ENCODE assay signal across 1 cellular context in genomic region chr17:77426676-77427386, GRCh38.
TF ChIP-seq lines count a peak whose summit lies in the region.

No MANE protein-coding gene starts in this region.

TF ChIP-seq in K562, 482 proteins besides CTCF, POLR2A, EP300 and RAD21 (continued from another document):
- peak; percentile 97 for TF ChIP-seq BCOR (IDR thresholded peaks at IDR 0.05)
- TF ChIP-seq SPI1 (IDR thresholded peaks at IDR 0.05; ENCODE audit: borderline replicate concordance, low read depth, low read length), result no peak
- TF ChIP-seq ELF1 (tag; IDR thresholded peaks at IDR 0.05), result no peak
- TF ChIP-seq MECOM (CRISPR knock-in tag; IDR thresholded peaks at IDR 0.05), result no peak
- peak in 1 of 2 experiments; percentile 75; a peak in 2 of 4 replicates for TF ChIP-seq HDAC1 (IDR thresholded peaks at IDR 0.05)
- peak; percentile 73 for TF ChIP-seq CBFA2T2 (conservative IDR thresholded peaks at IDR 0.05)
- TF ChIP-seq, protein P1, sequence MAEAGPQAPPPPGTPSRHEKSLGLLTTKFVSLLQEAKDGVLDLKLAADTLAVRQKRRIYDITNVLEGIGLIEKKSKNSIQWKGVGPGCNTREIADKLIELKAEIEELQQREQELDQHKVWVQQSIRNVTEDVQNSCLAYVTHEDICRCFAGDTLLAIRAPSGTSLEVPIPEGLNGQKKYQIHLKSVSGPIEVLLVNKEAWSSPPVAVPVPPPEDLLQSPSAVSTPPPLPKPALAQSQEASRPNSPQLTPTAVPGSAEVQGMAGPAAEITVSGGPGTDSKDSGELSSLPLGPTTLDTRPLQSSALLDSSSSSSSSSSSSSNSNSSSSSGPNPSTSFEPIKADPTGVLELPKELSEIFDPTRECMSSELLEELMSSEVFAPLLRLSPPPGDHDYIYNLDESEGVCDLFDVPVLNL (CRISPR knock-in tag; IDR thresholded peaks at IDR 0.05; ENCODE audit: low read depth), result no peak
- peak; percentile 23; the same call in 1 of the 2 replicates for TF ChIP-seq SP1 (CRISPR knock-in tag; IDR thresholded peaks at IDR 0.05)
- TF ChIP-seq, protein P2, sequence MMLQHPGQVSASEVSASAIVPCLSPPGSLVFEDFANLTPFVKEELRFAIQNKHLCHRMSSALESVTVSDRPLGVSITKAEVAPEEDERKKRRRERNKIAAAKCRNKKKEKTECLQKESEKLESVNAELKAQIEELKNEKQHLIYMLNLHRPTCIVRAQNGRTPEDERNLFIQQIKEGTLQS (IDR thresholded peaks at IDR 0.05), result peak; percentile 28
- TF ChIP-seq, protein P2 (CRISPR knock-in tag; conservative IDR thresholded peaks at IDR 0.05), result no peak
- no peak for TF ChIP-seq TAF1 (IDR thresholded peaks at IDR 0.05; ENCODE audit: control insufficient read depth, extremely low read depth, insufficient read depth, low read length, severe bottlenecking)
- peak in 1 of 2 experiments; percentile 71; a peak in 1 of 4 replicates for TF ChIP-seq ETV6 (IDR thresholded peaks at IDR 0.05; ENCODE audit: borderline replicate concordance in 1 of 2, low read depth in 2 of 2, low read length in 1 of 2)
- TF ChIP-seq ETV6 (CRISPR knock-in tag; IDR thresholded peaks at IDR 0.05; ENCODE audit: borderline replicate concordance), result no peak
- no peak for TF ChIP-seq IRF2 (CRISPR knock-in tag; IDR thresholded peaks at IDR 0.05)
- TF ChIP-seq ATF1 (CRISPR knock-in tag; IDR thresholded peaks at IDR 0.05), result no peak
- peak; percentile 47 for TF ChIP-seq ATF1 (tag; IDR thresholded peaks at IDR 0.05)
- TF ChIP-seq COPS2 (conservative IDR thresholded peaks at IDR 0.05), result no peak
- TF ChIP-seq ZNF263 (CRISPR knock-in tag; IDR thresholded peaks at IDR 0.05; ENCODE audit: borderline replicate concordance), result peak; percentile 54; the same call in 1 of the 2 replicates
- peak; percentile 76 for TF ChIP-seq ARID1B (IDR thresholded peaks at IDR 0.05)
- peak; percentile 55 for TF ChIP-seq GATA2 (CRISPR knock-in tag; IDR thresholded peaks at IDR 0.05)
- no peak for TF ChIP-seq RFX7 (CRISPR knock-in tag; IDR thresholded peaks at IDR 0.05)
- peak; percentile 100 for TF ChIP-seq ZFP36 (IDR thresholded peaks at IDR 0.05; ENCODE audit: low read depth, low read length, partially characterized antibody)
- TF ChIP-seq PTBP1 (IDR thresholded peaks at IDR 0.05; ENCODE audit: low read depth, low read length), result 0 out of 2 replicates have a peak, but pooled peaks have one; percentile 57
- no peak for TF ChIP-seq GTF2F1 (IDR thresholded peaks at IDR 0.05; ENCODE audit: low read depth, low read length)
- peak; percentile 34; the same call in 1 of the 2 replicates for TF ChIP-seq NFIC (IDR thresholded peaks at IDR 0.05)
- TF ChIP-seq PHB2 (IDR thresholded peaks at IDR 0.05; ENCODE audit: low read depth), result peak; percentile 55; the same call in 1 of the 2 replicates
- peak; percentile 79 for TF ChIP-seq TAL1 (IDR thresholded peaks at IDR 0.05)
- peak; percentile 98 for TF ChIP-seq ZNF436 (CRISPR knock-in tag; IDR thresholded peaks at IDR 0.05)
- TF ChIP-seq CBFA2T3 (IDR thresholded peaks at IDR 0.05), result peak; percentile 88
- TF ChIP-seq TCF3 (CRISPR knock-in tag; IDR thresholded peaks at IDR 0.05), result peak; percentile 86
- TF ChIP-seq TEAD1 (CRISPR knock-in tag; IDR thresholded peaks at IDR 0.05), result 0 out of 4 replicates have a peak, but pooled peaks of 1 of the 2 experiments have one; percentile 66
- TF ChIP-seq GABPB2 (CRISPR knock-in tag; conservative IDR thresholded peaks at IDR 0.05), result no peak
- 0 out of 3 replicates have a peak, but pooled peaks of 1 of the 2 experiments have one; percentile 24 for TF ChIP-seq CBX3 (IDR thresholded peaks at IDR 0.05; ENCODE audit: borderline replicate concordance in 1 of 2, low read length in 2 of 2)
- no peak for TF ChIP-seq NFE2L1 (tag; IDR thresholded peaks at IDR 0.05; ENCODE audit: borderline replicate concordance, low read depth)
- no peak for TF ChIP-seq EZH2 (IDR thresholded peaks at IDR 0.05; ENCODE audit: borderline replicate concordance, low read depth, low read length)
- peak; percentile 90 for TF ChIP-seq ADNP (tag; IDR thresholded peaks at IDR 0.05)
- 0 out of 2 replicates have a peak, but pooled peaks have one; percentile 27 for TF ChIP-seq POLR2AphosphoS5 (IDR thresholded peaks at IDR 0.05; ENCODE audit: control insufficient read depth, insufficient read depth, low read depth, low read length)
- peak; percentile 82 for TF ChIP-seq TEAD4 (IDR thresholded peaks at IDR 0.05; ENCODE audit: low read length)
- TF ChIP-seq TEAD4 (CRISPR knock-in tag; IDR thresholded peaks at IDR 0.05; ENCODE audit: borderline replicate concordance), result no peak
- TF ChIP-seq HDAC2 (IDR thresholded peaks at IDR 0.05), result peak; percentile 74
- TF ChIP-seq, protein P3, sequence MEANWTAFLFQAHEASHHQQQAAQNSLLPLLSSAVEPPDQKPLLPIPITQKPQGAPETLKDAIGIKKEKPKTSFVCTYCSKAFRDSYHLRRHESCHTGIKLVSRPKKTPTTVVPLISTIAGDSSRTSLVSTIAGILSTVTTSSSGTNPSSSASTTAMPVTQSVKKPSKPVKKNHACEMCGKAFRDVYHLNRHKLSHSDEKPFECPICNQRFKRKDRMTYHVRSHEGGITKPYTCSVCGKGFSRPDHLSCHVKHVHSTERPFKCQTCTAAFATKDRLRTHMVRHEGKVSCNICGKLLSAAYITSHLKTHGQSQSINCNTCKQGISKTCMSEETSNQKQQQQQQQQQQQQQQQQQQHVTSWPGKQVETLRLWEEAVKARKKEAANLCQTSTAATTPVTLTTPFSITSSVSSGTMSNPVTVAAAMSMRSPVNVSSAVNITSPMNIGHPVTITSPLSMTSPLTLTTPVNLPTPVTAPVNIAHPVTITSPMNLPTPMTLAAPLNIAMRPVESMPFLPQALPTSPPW (CRISPR knock-in tag; IDR thresholded peaks at IDR 0.05), result 0 out of 2 replicates have a peak, but pooled peaks have one; percentile 3
- TF ChIP-seq, protein P4, sequence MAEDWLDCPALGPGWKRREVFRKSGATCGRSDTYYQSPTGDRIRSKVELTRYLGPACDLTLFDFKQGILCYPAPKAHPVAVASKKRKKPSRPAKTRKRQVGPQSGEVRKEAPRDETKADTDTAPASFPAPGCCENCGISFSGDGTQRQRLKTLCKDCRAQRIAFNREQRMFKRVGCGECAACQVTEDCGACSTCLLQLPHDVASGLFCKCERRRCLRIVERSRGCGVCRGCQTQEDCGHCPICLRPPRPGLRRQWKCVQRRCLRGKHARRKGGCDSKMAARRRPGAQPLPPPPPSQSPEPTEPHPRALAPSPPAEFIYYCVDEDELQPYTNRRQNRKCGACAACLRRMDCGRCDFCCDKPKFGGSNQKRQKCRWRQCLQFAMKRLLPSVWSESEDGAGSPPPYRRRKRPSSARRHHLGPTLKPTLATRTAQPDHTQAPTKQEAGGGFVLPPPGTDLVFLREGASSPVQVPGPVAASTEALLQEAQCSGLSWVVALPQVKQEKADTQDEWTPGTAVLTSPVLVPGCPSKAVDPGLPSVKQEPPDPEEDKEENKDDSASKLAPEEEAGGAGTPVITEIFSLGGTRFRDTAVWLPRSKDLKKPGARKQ (CRISPR knock-in tag; IDR thresholded peaks at IDR 0.05), result no peak
- TF ChIP-seq, protein P5, sequence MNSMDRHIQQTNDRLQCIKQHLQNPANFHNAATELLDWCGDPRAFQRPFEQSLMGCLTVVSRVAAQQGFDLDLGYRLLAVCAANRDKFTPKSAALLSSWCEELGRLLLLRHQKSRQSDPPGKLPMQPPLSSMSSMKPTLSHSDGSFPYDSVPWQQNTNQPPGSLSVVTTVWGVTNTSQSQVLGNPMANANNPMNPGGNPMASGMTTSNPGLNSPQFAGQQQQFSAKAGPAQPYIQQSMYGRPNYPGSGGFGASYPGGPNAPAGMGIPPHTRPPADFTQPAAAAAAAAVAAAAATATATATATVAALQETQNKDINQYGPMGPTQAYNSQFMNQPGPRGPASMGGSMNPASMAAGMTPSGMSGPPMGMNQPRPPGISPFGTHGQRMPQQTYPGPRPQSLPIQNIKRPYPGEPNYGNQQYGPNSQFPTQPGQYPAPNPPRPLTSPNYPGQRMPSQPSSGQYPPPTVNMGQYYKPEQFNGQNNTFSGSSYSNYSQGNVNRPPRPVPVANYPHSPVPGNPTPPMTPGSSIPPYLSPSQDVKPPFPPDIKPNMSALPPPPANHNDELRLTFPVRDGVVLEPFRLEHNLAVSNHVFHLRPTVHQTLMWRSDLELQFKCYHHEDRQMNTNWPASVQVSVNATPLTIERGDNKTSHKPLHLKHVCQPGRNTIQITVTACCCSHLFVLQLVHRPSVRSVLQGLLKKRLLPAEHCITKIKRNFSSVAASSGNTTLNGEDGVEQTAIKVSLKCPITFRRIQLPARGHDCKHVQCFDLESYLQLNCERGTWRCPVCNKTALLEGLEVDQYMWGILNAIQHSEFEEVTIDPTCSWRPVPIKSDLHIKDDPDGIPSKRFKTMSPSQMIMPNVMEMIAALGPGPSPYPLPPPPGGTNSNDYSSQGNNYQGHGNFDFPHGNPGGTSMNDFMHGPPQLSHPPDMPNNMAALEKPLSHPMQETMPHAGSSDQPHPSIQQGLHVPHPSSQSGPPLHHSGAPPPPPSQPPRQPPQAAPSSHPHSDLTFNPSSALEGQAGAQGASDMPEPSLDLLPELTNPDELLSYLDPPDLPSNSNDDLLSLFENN (IDR thresholded peaks at IDR 0.05; ENCODE audit: low read depth in 2 of 2, low read length in 2 of 2), result 0 out of 4 replicates have a peak, but pooled peaks of 1 of the 2 experiments have one; percentile 16
- TF ChIP-seq, protein P6, sequence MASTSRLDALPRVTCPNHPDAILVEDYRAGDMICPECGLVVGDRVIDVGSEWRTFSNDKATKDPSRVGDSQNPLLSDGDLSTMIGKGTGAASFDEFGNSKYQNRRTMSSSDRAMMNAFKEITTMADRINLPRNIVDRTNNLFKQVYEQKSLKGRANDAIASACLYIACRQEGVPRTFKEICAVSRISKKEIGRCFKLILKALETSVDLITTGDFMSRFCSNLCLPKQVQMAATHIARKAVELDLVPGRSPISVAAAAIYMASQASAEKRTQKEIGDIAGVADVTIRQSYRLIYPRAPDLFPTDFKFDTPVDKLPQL (IDR thresholded peaks at IDR 0.05; ENCODE audit: extremely low read depth, insufficient read length), result no peak
- TF ChIP-seq STAT5A (IDR thresholded peaks at IDR 0.05; ENCODE audit: borderline replicate concordance, low read length), result peak; percentile 45; the same call in 1 of the 2 replicates
- peak; percentile 56; the same call in 1 of the 2 replicates for TF ChIP-seq MTA2 (IDR thresholded peaks at IDR 0.05; ENCODE audit: low read depth)
- TF ChIP-seq KDM1A (IDR thresholded peaks at IDR 0.05), result peak; percentile 92 to 94
- no peak for TF ChIP-seq ARHGAP35 (IDR thresholded peaks at IDR 0.05; ENCODE audit: partially characterized antibody)
- TF ChIP-seq, protein P7, sequence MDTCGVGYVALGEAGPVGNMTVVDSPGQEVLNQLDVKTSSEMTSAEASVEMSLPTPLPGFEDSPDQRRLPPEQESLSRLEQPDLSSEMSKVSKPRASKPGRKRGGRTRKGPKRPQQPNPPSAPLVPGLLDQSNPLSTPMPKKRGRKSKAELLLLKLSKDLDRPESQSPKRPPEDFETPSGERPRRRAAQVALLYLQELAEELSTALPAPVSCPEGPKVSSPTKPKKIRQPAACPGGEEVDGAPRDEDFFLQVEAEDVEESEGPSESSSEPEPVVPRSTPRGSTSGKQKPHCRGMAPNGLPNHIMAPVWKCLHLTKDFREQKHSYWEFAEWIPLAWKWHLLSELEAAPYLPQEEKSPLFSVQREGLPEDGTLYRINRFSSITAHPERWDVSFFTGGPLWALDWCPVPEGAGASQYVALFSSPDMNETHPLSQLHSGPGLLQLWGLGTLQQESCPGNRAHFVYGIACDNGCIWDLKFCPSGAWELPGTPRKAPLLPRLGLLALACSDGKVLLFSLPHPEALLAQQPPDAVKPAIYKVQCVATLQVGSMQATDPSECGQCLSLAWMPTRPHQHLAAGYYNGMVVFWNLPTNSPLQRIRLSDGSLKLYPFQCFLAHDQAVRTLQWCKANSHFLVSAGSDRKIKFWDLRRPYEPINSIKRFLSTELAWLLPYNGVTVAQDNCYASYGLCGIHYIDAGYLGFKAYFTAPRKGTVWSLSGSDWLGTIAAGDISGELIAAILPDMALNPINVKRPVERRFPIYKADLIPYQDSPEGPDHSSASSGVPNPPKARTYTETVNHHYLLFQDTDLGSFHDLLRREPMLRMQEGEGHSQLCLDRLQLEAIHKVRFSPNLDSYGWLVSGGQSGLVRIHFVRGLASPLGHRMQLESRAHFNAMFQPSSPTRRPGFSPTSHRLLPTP (IDR thresholded peaks at IDR 0.05; ENCODE audit: borderline replicate concordance, extremely low read depth, insufficient read length), result peak; percentile 65
